Comparison of ENCODE assay signal across 8 cellular contexts in the genomic region with DNA sequence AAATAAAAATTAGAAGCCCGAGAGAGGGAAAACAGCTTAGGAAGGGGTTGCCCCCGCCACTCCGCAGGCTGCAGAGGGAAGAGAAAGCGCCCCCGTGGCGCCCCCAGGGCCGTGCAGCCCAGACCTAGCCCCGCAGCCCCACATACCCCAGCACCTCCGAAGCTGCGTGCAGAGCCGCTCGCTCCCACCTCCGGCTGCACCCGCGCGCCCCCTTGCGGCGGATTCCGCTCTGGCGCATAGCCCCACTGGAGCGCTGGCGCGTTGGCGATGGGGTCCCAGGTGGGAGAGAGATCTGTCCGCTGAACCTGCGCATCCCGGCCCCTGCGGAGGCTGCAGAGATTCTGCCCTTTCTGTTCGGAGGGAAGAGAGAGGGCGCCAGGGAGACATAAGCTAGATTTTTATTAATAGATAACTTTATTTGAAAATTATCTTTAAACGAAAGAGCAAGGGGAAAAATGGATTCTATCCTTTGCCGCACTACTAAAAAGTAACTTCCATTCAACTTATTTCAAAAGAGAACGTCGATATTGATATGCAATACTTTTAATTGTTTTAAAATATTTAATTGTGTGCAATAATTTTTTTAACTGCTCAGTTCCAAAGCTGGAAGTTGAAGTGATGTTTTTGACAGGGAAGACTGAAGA. TPM values are rescaled to one million over a fixed set of nuclear protein-coding genes. Genes with fewer than 3 reads are reported as not detected.
DNase-seq lines count a peak whose midpoint lies in the region; ATAC-seq and TF ChIP-seq lines count a peak whose summit lies in the region.

No MANE protein-coding gene starts in this region.

- peaks cover 35% of the 10 kb centered on the region for H3K27me3 Mint-ChIP-seq in nephron progenitor cell (ENCODE audit: low read depth, poor library complexity)
- H3K27me3 Mint-ChIP-seq in stimulated activated naive CD8-positive, alpha-beta T cell treated with anti-CD3 and anti-CD28 coated beads, Interleukin-15, Interleukin-2, amounts not matched to agents 100 ng/mL and 50 ng/mL, for 24 hours: peaks cover 41% of the 10 kb centered on the region

- TF ChIP-seq CTCF in esophagus squamous epithelium (IDR thresholded peaks at IDR 0.05) (peak; percentile 70 to 97 (median 88)), nephron progenitor cell (IDR thresholded peaks at IDR 0.05) (peak; percentile 95)

- DNase-seq in GM19238 (ENCODE audit: insufficient read length, low spot score) (peak; percentile 85), NT2/D1 (ENCODE audit: low read depth, low spot score) (peak; percentile 68), activated T-cell treated with anti-CD3 and anti-CD28 coated beads for 48 hours (ENCODE audit: low read depth) (peak; percentile 86), esophagus squamous epithelium (lab: John Stamatoyannopoulos, UW) (no peak), nephron progenitor cell (peak; percentile 96)

- no peaks in the 10 kb centered on the region for H3K9me3 Mint-ChIP-seq in nephron progenitor cell
- H3K9me3 Mint-ChIP-seq in stimulated activated naive CD8-positive, alpha-beta T cell treated with anti-CD3 and anti-CD28 coated beads, Interleukin-15, Interleukin-2, amounts not matched to agents 100 ng/mL and 50 ng/mL, for 24 hours: no peaks in the 10 kb centered on the region

- peaks cover 0 to 10% (median 4%) of the 10 kb centered on the region in 10 experiments; a peak in 8 of 20 replicates for H3K4me1 ChIP-seq in BLaER1 treated with 17β-estradiol and CSF1 and Interleukin-3, amounts not matched to agents 10 nM and 100 nM
- no peaks in the 10 kb centered on the region for H3K4me1 ChIP-seq in NT2/D1 (ENCODE audit: insufficient read depth, insufficient read length)
- H3K4me1 ChIP-seq in esophagus squamous epithelium: peaks cover 5 to 30% (median 7%) of the 10 kb centered on the region in 3 donors

- no peak overlapping the region for H3K4me3 Mint-ChIP-seq in nephron progenitor cell
- H3K4me3 Mint-ChIP-seq in stimulated activated naive CD8-positive, alpha-beta T cell treated with anti-CD3 and anti-CD28 coated beads, Interleukin-15, Interleukin-2, amounts not matched to agents 100 ng/mL and 50 ng/mL, for 24 hours: peak overlapping the region; percentile 45

- peaks cover 6% of the 10 kb centered on the region for H3K4me1 Mint-ChIP-seq in nephron progenitor cell
- H3K4me1 Mint-ChIP-seq in stimulated activated naive CD8-positive, alpha-beta T cell treated with anti-CD3 and anti-CD28 coated beads, Interleukin-15, Interleukin-2, amounts not matched to agents 100 ng/mL and 50 ng/mL, for 24 hours (ENCODE audit: low read depth): peaks cover 4% of the 10 kb centered on the region

- H3K27me3 ChIP-seq in BLaER1 treated with 17β-estradiol and CSF1 and Interleukin-3, amounts not matched to agents 10 nM and 100 nM: no peaks in the 10 kb centered on the region
- H3K27me3 ChIP-seq in NT2/D1 (ENCODE audit: insufficient read depth, insufficient read length): peaks cover 4% of the 10 kb centered on the region
- peaks cover 0 to 39% (median 0%) of the 10 kb centered on the region in 4 donors for H3K27me3 ChIP-seq in esophagus squamous epithelium

- H3K4me3 ChIP-seq in BLaER1 treated with 17β-estradiol and CSF1 and Interleukin-3, amounts not matched to agents 10 nM and 100 nM: no peak overlapping the region
- H3K4me3 ChIP-seq in NT2/D1 (ENCODE audit: insufficient read length, low read depth) (no peak overlapping the region), esophagus squamous epithelium (peak overlapping the region in 3 of 4 donors; percentile 5 to 55 (median 37))

- no peaks in the 10 kb centered on the region for H4K20me1 ChIP-seq in BLaER1 treated with 17β-estradiol and CSF1 and Interleukin-3, amounts not matched to agents 10 nM and 100 nM

- H3K36me3 ChIP-seq in BLaER1 treated with 17β-estradiol and CSF1 and Interleukin-3, amounts not matched to agents 10 nM and 100 nM: no peaks in the 10 kb centered on the region
- H3K36me3 ChIP-seq in NT2/D1 (ENCODE audit: insufficient read depth, insufficient read length, low read length): no peaks in the 10 kb centered on the region
- no peaks in the 10 kb centered on the region for H3K36me3 ChIP-seq in esophagus squamous epithelium

- intact Hi-C loops in esophagus squamous epithelium (cut with DNase I): no loop called here

- ATAC-seq in HG03280 (IDR thresholded peaks at IDR 0.05; ENCODE audit: unreplicated experiment): peak; percentile 99

- no peak overlapping the region for H3K27ac ChIP-seq in BLaER1 treated with 17β-estradiol and CSF1 and Interleukin-3, amounts not matched to agents 10 nM and 100 nM
- no peak overlapping the region for H3K27ac ChIP-seq in esophagus squamous epithelium

- H3K9ac ChIP-seq in BLaER1 treated with 17β-estradiol and CSF1 and Interleukin-3, amounts not matched to agents 10 nM and 100 nM: no peak overlapping the region
- no peak overlapping the region for H3K9ac ChIP-seq in NT2/D1 (ENCODE audit: insufficient read length, low read depth)

- no peaks in the 10 kb centered on the region for H3K36me3 Mint-ChIP-seq in nephron progenitor cell (ENCODE audit: low read depth)
- H3K36me3 Mint-ChIP-seq in stimulated activated naive CD8-positive, alpha-beta T cell treated with anti-CD3 and anti-CD28 coated beads, Interleukin-15, Interleukin-2, amounts not matched to agents 100 ng/mL and 50 ng/mL, for 24 hours (ENCODE audit: low read depth): no peaks in the 10 kb centered on the region

- peak overlapping the region in 6 of 11 experiments; percentile 27 to 59 (median 36); a peak in 9 of 22 replicates for H3K4me2 ChIP-seq in BLaER1 treated with 17β-estradiol and CSF1 and Interleukin-3, amounts not matched to agents 10 nM and 100 nM

- 5% methylated on average over 15 to 20 of the region's 34 CpGs for WGBS in esophagus squamous epithelium, 2 donors

- no peaks in the 10 kb centered on the region for H3K9me3 ChIP-seq in BLaER1 treated with 17β-estradiol and CSF1 and Interleukin-3, amounts not matched to agents 10 nM and 100 nM (replicated peaks in 1 of 11)
- H3K9me3 ChIP-seq in NT2/D1 (ENCODE audit: insufficient read depth, low read length) (no peaks in the 10 kb centered on the region), esophagus squamous epithelium (no peaks in the 10 kb centered on the region)

- no peak for TF ChIP-seq POLR2A in esophagus squamous epithelium (IDR thresholded peaks at IDR 0.05)

- H3K27ac Mint-ChIP-seq in nephron progenitor cell: no peak overlapping the region
- H3K27ac Mint-ChIP-seq in stimulated activated naive CD8-positive, alpha-beta T cell treated with anti-CD3 and anti-CD28 coated beads, Interleukin-15, Interleukin-2, amounts not matched to agents 100 ng/mL and 50 ng/mL, for 24 hours: no peak overlapping the region

RNA-seq across cellular contexts. Expression of a gene that starts 11.7 kb away (rescaled TPM):
- total RNA-seq in esophagus squamous epithelium: 10 to 100 TPM in 2 of 4 donors, 1 to 10 TPM in 2; 6.8 to 20.2 (median 11.2) TPM

RNA-seq across cellular contexts. Expression of a gene that starts 31.9 kb away (rescaled TPM):
- total RNA-seq in esophagus squamous epithelium: not detected

RNA-seq across cellular contexts. Expression of a gene that starts 46.8 kb away (rescaled TPM):
- total RNA-seq in esophagus squamous epithelium: 10 to 100 TPM; 43.5 to 81.6 (median 51.7) TPM

Comparison
In these comparisons a context has a peak if more than half of its experiments do, and no peak if none do; other contexts are left out.
1. H3K4me3 ChIP-seq: peak in esophagus squamous epithelium (3 of 4); none in BLaER1 treated with 17β-estradiol and CSF1 and Interleukin-3, amounts not matched to agents 10 nM and 100 nM (0 of 10) and NT2/D1 (single experiment).